In the genomic region with DNA sequence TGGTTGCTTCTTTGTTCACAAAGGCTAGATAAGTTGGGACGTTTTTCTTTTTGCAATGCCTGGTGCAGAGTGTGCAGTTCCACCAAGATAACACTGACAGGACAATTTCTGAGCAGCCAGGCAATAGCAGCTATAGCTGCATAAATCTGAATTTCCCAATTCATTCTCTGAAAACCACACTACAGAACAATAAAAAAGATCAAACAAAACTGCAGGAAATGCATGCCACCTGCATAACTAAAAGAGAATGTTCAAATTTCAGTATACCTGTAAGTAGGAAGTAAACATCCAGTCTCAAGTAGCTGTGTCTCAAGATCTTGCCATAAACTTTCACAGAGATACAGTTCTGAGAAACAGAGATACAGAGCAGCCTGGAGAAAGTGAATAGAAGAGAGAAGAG, we compare ENCODE assay signal across 16 cellular contexts.
"Had no signal": no experiment of that assay in that cellular context is flagged by ENCODE, and none has a peak within 500 bp of the region (broad histone marks: within the 10 kb centered on the region; RNA-seq: fewer than 3 reads in every experiment).

No MANE protein-coding gene starts in this region.

- H3K36me3 ChIP-seq: heart right ventricle, neural progenitor cell, tibial artery had no signal

- H3K9ac ChIP-seq: neural progenitor cell had no signal

- DNase-seq: activated CD4-positive, CD25-positive, alpha-beta regulatory T cell treated with anti-CD3 and anti-CD28 coated beads, Interleukin-2, amount 50 U/mL, for 72 hours; activated CD8-positive, alpha-beta memory T cell treated with anti-CD3 and anti-CD28 coated beads, Interleukin-2, amount 50 U/mL, for 4 hours; activated T-cell treated with anti-CD3 and anti-CD28 coated beads, Interleukin-2, amount 50 U/mL, for 72 hours; effector CD8-positive, alpha-beta T cell; heart right ventricle; left ventricle myocardium superior; psoas muscle; right cardiac atrium; stimulated activated CD4-positive, alpha-beta T cell treated with anti-CD3 and anti-CD28 coated beads, Interleukin-2, amount 100 ng/mL, for 24 hours; stimulated activated naive CD4-positive, alpha-beta T cell treated with Interleukin-2 at 50 U/mL for 16 hours; T-helper 2 cell; tibial artery had no signal

- H3K9me3 ChIP-seq: psoas muscle, tibial artery had no signal

- H3K4me3 ChIP-seq: heart right ventricle, neural progenitor cell, psoas muscle, tibial artery had no signal

- H3K36me3 Mint-ChIP-seq: neural progenitor cell had no signal

- ATAC-seq: activated T-cell treated with anti-CD3 and anti-CD28 coated beads, Interleukin-2, amount 50 U/mL, for 72 hours; esophagus mucosa; heart right ventricle; left ventricle myocardium superior; psoas muscle; right cardiac atrium had no signal

- H3K4me3 Mint-ChIP-seq: activated T-cell treated with anti-CD3 and anti-CD28 coated beads, Interleukin-2, amount 50 U/mL, for 72 hours; dendritic cell treated with granulocyte-macrophage colony-stimulating factor and Interleukin-4, amounts not matched to agents 40 ng/mL and 50 ng/mL, for 4 days; neural progenitor cell had no signal

- H3K4me1 ChIP-seq: neural progenitor cell, psoas muscle had no signal

- H3K27me3 ChIP-seq: tibial artery had no signal

- H3K27me3 Mint-ChIP-seq: dendritic cell treated with granulocyte-macrophage colony-stimulating factor and Interleukin-4, amounts not matched to agents 40 ng/mL and 50 ng/mL, for 4 days had no signal

- H3K27ac Mint-ChIP-seq: activated T-cell treated with anti-CD3 and anti-CD28 coated beads, Interleukin-2, amount 50 U/mL, for 72 hours; dendritic cell treated with granulocyte-macrophage colony-stimulating factor and Interleukin-4, amounts not matched to agents 40 ng/mL and 50 ng/mL, for 4 days; neural progenitor cell had no signal

- H3K4me2 ChIP-seq: neural progenitor cell had no signal

- H2AFZ ChIP-seq: neural progenitor cell had no signal

- H3K27ac ChIP-seq: heart right ventricle, neural progenitor cell, psoas muscle, tibial artery, VCaP had no signal
